Comparison of ENCODE assay signal across 8 cellular contexts in genomic region chr7:73738220-73738611, GRCh38. TPM values are rescaled to one million over a fixed set of nuclear protein-coding genes. Genes with fewer than 3 reads are reported as not detected.
DNase-seq lines count a peak whose midpoint lies in the region; ATAC-seq and TF ChIP-seq lines count a peak whose summit lies in the region.

No MANE protein-coding gene starts in this region.

- peak; percentile 56 for ATAC-seq in left ventricle myocardium superior

- H3K4me1 Mint-ChIP-seq in progenitor cell of endocrine pancreas (ENCODE audit: low read depth): peaks cover 27% of the 10 kb centered on the region

- no peaks in the 10 kb centered on the region for H4K20me1 ChIP-seq in SK-N-SH (ENCODE audit: insufficient read depth)

- H3K4me3 Mint-ChIP-seq in progenitor cell of endocrine pancreas (ENCODE audit: low read depth): peak overlapping the region; percentile 91

- TF ChIP-seq EP300 in SK-N-SH (IDR thresholded peaks at IDR 0.05; ENCODE audit: borderline replicate concordance in 1 of 2, low read depth in 1 of 2, low read length in 1 of 2): no peak

- intact Hi-C loops in left ventricle myocardium superior (cut with micrococcal nuclease): no loop called here

- peaks cover 7% of the 10 kb centered on the region for H3K36me3 Mint-ChIP-seq in progenitor cell of endocrine pancreas (ENCODE audit: insufficient read depth)

- peaks cover 8 to 11% of the 10 kb centered on the region in 2 experiments for H3K36me3 ChIP-seq in SK-N-SH (replicated peaks in 1 of 2; ENCODE audit: control insufficient read depth in 1 of 2, insufficient read depth in 2 of 2, low read length in 1 of 2)

- peak overlapping the region; percentile 100 for H3K4me2 ChIP-seq in SK-N-SH

- H3K79me2 ChIP-seq in SK-N-SH (ENCODE audit: insufficient read depth): peaks cover 28% of the 10 kb centered on the region; the same call in 1 of the 2 replicates

- H3K4me3 ChIP-seq in SK-N-SH (ENCODE audit: low read depth in 2 of 2, low read length in 1 of 2): peak overlapping the region; percentile 76 to 93

- no peaks in the 10 kb centered on the region for H3K27me3 ChIP-seq in SK-N-SH (ENCODE audit: insufficient read depth)

- DNase-seq in NCI-H82 (lab: John Stamatoyannopoulos, UW) (peak; percentile 74), NCI-H82 treated with DMSO at 0.1 percent for 48 hours (lab: John Stamatoyannopoulos, UW; ENCODE audit: unreplicated experiment) (no peak), HK-2 (ENCODE audit: unreplicated experiment) (peak; percentile 67), SK-N-SH (peak; percentile 94), amygdala (lab: John Stamatoyannopoulos, UW) (peak in 30 of 56 donors; percentile 13 to 66 (median 39)), left ventricle myocardium superior (peak; percentile 63), progenitor cell of endocrine pancreas (ENCODE audit: low spot score, unreplicated experiment) (no peak), HPDE6-E6E7 (ENCODE audit: extremely low spot score) (no peak)

- H2AFZ ChIP-seq in SK-N-SH (ENCODE audit: low read depth): peak overlapping the region; percentile 78; the same call in 1 of the 2 replicates

- peak overlapping the region; percentile 97 for H3K27ac Mint-ChIP-seq in progenitor cell of endocrine pancreas

- H3K9me3 Mint-ChIP-seq in progenitor cell of endocrine pancreas (ENCODE audit: low read depth): no peaks in the 10 kb centered on the region

- H3K27me3 Mint-ChIP-seq in progenitor cell of endocrine pancreas: no peaks in the 10 kb centered on the region

- TF ChIP-seq CTCF in SK-N-SH (IDR thresholded peaks at IDR 0.05): no peak
- no peak for TF ChIP-seq CTCF in progenitor cell of endocrine pancreas (IDR thresholded peaks at IDR 0.05; ENCODE audit: unreplicated experiment)

- H3K9ac ChIP-seq in SK-N-SH: peak overlapping the region; percentile 92

- WGBS in SK-N-SH (ENCODE audit: low lambda C conversion rate): 3% methylated on average over 23 of the region's 24 CpGs

- POLR2A ChIA-PET in SK-N-SH (lab: Yijun Ruan, JAX): interaction anchor here (1.0 to 2.0 kb wide), 3 partner anchors 69 to 116 kb away, joined by 3 to 5 read pairs (median 5); no protein-coding TSS in a partner anchor

- H3K9me3 ChIP-seq in SK-N-SH: no peaks in the 10 kb centered on the region

- CTCF ChIA-PET in SK-N-SH (lab: Yijun Ruan, JAX): interaction anchor here (1.2 to 12.8 kb wide), 8 partner anchors 15 to 468 kb away, joined by 3 to 272 read pairs (median 6); partner anchors contain the start of gene STX1A

- TF ChIP-seq RAD21 in SK-N-SH (IDR thresholded peaks at IDR 0.05; ENCODE audit: low read length): no peak

- peaks cover 7 to 13% of the 10 kb centered on the region in 2 experiments; a peak in 2 of 4 replicates for H3K4me1 ChIP-seq in SK-N-SH (ENCODE audit: control insufficient read depth in 1 of 2, insufficient read depth in 2 of 2, low read depth in 1 of 2, low read length in 1 of 2)

- peak overlapping the region; percentile 82 to 87 for H3K27ac ChIP-seq in SK-N-SH (ENCODE audit: low read depth in 2 of 2, low read length in 1 of 2)

- peaks cover 10% of the 10 kb centered on the region for H3F3A ChIP-seq in SK-N-SH (replicated peaks; ENCODE audit: insufficient read depth)

- H3K9me2 ChIP-seq in SK-N-SH: no peaks in the 10 kb centered on the region

TF ChIP-seq in SK-N-SH, 30 proteins besides CTCF, POLR2A, EP300 and RAD21:
- TF ChIP-seq GABPA (IDR thresholded peaks at IDR 0.05; ENCODE audit: low read depth) (no peak), FOXM1 (IDR thresholded peaks at IDR 0.05; ENCODE audit: low read depth) (no peak), SIN3A (IDR thresholded peaks at IDR 0.05; ENCODE audit: borderline replicate concordance, low read depth, low read length) (0 out of 2 replicates have a peak, but pooled peaks have one; percentile 15), RCOR1 (IDR thresholded peaks at IDR 0.05; ENCODE audit: low read length) (no peak), CHD2 (IDR thresholded peaks at IDR 0.05; ENCODE audit: low read length, partially characterized antibody) (no peak), EZH2phosphoT487 (IDR thresholded peaks at IDR 0.05; ENCODE audit: borderline replicate concordance, low read depth) (no peak)
TF ChIP-seq in SK-N-SH: peak in this region for 1.

RNA-seq across cellular contexts. Expression of gene ABHD11, which starts 0.4 kb away (rescaled TPM):
- 29.9 and 33.7 TPM in 2 replicates for polyA plus RNA-seq in SK-N-SH (2012; rRNA removed)
- 14.8 and 23.2 TPM in 2 replicates for polyA plus RNA-seq in SK-N-SH (2012; cell fraction: cytosol; rRNA removed)
- 32.1 and 34.9 TPM in 2 replicates for polyA plus RNA-seq in SK-N-SH (2012; cell fraction: nucleus; rRNA removed)
- 24.0 TPM for total RNA-seq in left ventricle myocardium superior
- total RNA-seq in progenitor cell of endocrine pancreas: 62.9 and 69.7 TPM in 2 replicates

RNA-seq across cellular contexts. Expression of gene STX1A, which starts 18.7 kb away (rescaled TPM):
- 81.2 and 91.1 TPM in 2 replicates for polyA plus RNA-seq in SK-N-SH (2012; rRNA removed)
- polyA plus RNA-seq in SK-N-SH (2012; cell fraction: cytosol; rRNA removed): 40.6 and 54.4 TPM in 2 replicates
- 330 and 340 TPM in 2 replicates for polyA plus RNA-seq in SK-N-SH (2012; cell fraction: nucleus; rRNA removed)
- 3.0 TPM for total RNA-seq in left ventricle myocardium superior
- total RNA-seq in progenitor cell of endocrine pancreas: 40.9 and 46.6 TPM in 2 replicates

RNA-seq across cellular contexts. Expression of gene CLDN3, which starts 31.9 kb away (rescaled TPM):
- 0.05 and 0.08 TPM in 2 replicates for polyA plus RNA-seq in SK-N-SH (2012; rRNA removed)
- 0.07 TPM in 1 of 2 replicates, not detected in the other for polyA plus RNA-seq in SK-N-SH (2012; cell fraction: cytosol; rRNA removed)
- 0.07 TPM in 1 of 2 replicates, not detected in the other for polyA plus RNA-seq in SK-N-SH (2012; cell fraction: nucleus; rRNA removed)
- total RNA-seq in left ventricle myocardium superior (not detected), progenitor cell of endocrine pancreas (49.0 and 49.9 TPM in 2 replicates)

RNA-seq across cellular contexts. Expression of gene BUD23, which starts 54.8 kb away (rescaled TPM):
- polyA plus RNA-seq in SK-N-SH (2012; rRNA removed): 174 and 206 TPM in 2 replicates
- polyA plus RNA-seq in SK-N-SH (2012; cell fraction: cytosol; rRNA removed): 167 and 190 TPM in 2 replicates
- polyA plus RNA-seq in SK-N-SH (2012; cell fraction: nucleus; rRNA removed): 151 and 156 TPM in 2 replicates
- total RNA-seq in left ventricle myocardium superior: 79.8 TPM
- 57.9 and 58.8 TPM in 2 replicates for total RNA-seq in progenitor cell of endocrine pancreas

RNA-seq across cellular contexts. Expression of gene DNAJC30, which starts 55.0 kb away (rescaled TPM):
- polyA plus RNA-seq in SK-N-SH (2012; rRNA removed): 10.6 and 11.0 TPM in 2 replicates
- 8.0 and 10.5 TPM in 2 replicates for polyA plus RNA-seq in SK-N-SH (2012; cell fraction: cytosol; rRNA removed)
- polyA plus RNA-seq in SK-N-SH (2012; cell fraction: nucleus; rRNA removed): 7.5 and 8.0 TPM in 2 replicates
- total RNA-seq in left ventricle myocardium superior (13.2 TPM), progenitor cell of endocrine pancreas (10.4 and 11.1 TPM in 2 replicates)

Comparison
In these comparisons a context has a peak if more than half of its experiments do, and no peak if none do; other contexts are left out.
1. DNase-seq: peak in NCI-H82 (single experiment), HK-2 (single experiment), SK-N-SH (single experiment), amygdala (30 of 56) and left ventricle myocardium superior (single experiment); none in NCI-H82 treated with DMSO at 0.1 percent for 48 hours (single experiment), progenitor cell of endocrine pancreas (single experiment) and HPDE6-E6E7 (single experiment).
2. RNA of gene STX1A, which starts 18.7 kb away (total RNA-seq): 40.9 to 46.6 TPM in progenitor cell of endocrine pancreas; 3.0 TPM in left ventricle myocardium superior (single experiment); every median in the first group is over 10 times any median in the second.
3. RNA of gene CLDN3, which starts 31.9 kb away (total RNA-seq): 49.0 to 49.9 TPM in progenitor cell of endocrine pancreas; not detected in left ventricle myocardium superior (single experiment); every median in the first group is over 10 times any median in the second.